In genomic region chr18:14978962-14979535, GRCh38 we compare ENCODE assay signal across 9 cellular contexts.
DNase-seq lines count a peak whose midpoint lies in the region; ATAC-seq and TF ChIP-seq lines count a peak whose summit lies in the region.
"Had no signal": no experiment of that assay in that cellular context is flagged by ENCODE, and none has a peak within 500 bp of the region (broad histone marks: within the 10 kb centered on the region; RNA-seq: fewer than 3 reads in every experiment).

No MANE protein-coding gene starts in this region.

- H3K9me3 Mint-ChIP-seq in activated T-cell treated with anti-CD3 and anti-CD28 coated beads, Interleukin-2, amount 50 U/mL, for 4 hours: no peaks in the 10 kb centered on the region

- in situ Hi-C loops in Panc1 (cut with HindIII; ENCODE audit: low pct_unique_long_range_greater_than_20kb, low sequenced_read_pairs): no loop called here

- H3K27me3 ChIP-seq in Panc1 (ENCODE audit: control insufficient read depth, insufficient read depth, low read length): no peaks in the 10 kb centered on the region

- BruUV-seq in Panc1 (replicated peaks; lab: Mats Ljungman, UMichigan): no TSS peak

- H3K4me3 ChIP-seq in Panc1 (ENCODE audit: low read depth in 2 of 2, low read length in 2 of 2): no peak overlapping the region
- no peak overlapping the region for H3K4me3 ChIP-seq in fibroblast of mammary gland (ENCODE audit: control insufficient read depth, low read depth, low read length)

- peaks cover 11% of the 10 kb centered on the region for H3K27me3 Mint-ChIP-seq in activated T-cell treated with anti-CD3 and anti-CD28 coated beads, Interleukin-2, amount 50 U/mL, for 4 hours (ENCODE audit: low read depth)

- no peak overlapping the region for H3K4me3 Mint-ChIP-seq in activated T-cell treated with anti-CD3 and anti-CD28 coated beads, Interleukin-2, amount 50 U/mL, for 4 hours

- no peaks in the 10 kb centered on the region for H3K9me3 ChIP-seq in Panc1 (ENCODE audit: control insufficient read depth, insufficient read depth, low read depth, low read length)

- intact Hi-C loops in Panc1 (cut with micrococcal nuclease; ENCODE audit: unreplicated experiment): no loop called here

- H3K36me3 Mint-ChIP-seq in activated T-cell treated with anti-CD3 and anti-CD28 coated beads, Interleukin-2, amount 50 U/mL, for 4 hours (ENCODE audit: insufficient read depth): no peaks in the 10 kb centered on the region

- no peaks in the 10 kb centered on the region for H3K36me3 ChIP-seq in Panc1 (ENCODE audit: control insufficient read depth, insufficient read depth, low read length)

- no peaks in the 10 kb centered on the region for H3K4me1 ChIP-seq in Panc1 (ENCODE audit: control insufficient read depth, insufficient read depth, low read length)

- POLR2A ChIA-PET in Panc1 (lab: Charles Lee): no interaction called here

- H3K27ac ChIP-seq in Panc1 (ENCODE audit: low read length): no peak overlapping the region

- CTCF ChIA-PET in Panc1 (lab: Charles Lee): interaction anchor here (0.5 kb wide), 1 partner anchor 399 kb away, joined by 3 read pairs; no protein-coding TSS in a partner anchor

- no peaks in the 10 kb centered on the region for H3K4me1 Mint-ChIP-seq in activated T-cell treated with anti-CD3 and anti-CD28 coated beads, Interleukin-2, amount 50 U/mL, for 4 hours (ENCODE audit: low read depth)

- TF ChIP-seq CTCF in Panc1 (IDR thresholded peaks at IDR 0.05): peak; percentile 75
- TF ChIP-seq CTCF in fibroblast of mammary gland (conservative IDR thresholded peaks at IDR 0.05; ENCODE audit: control insufficient read depth, insufficient read depth, low read depth, low read length): peak; percentile 17

- DNase-seq in activated T-cell treated with anti-CD3 and anti-CD28 coated beads for 48 hours (ENCODE audit: low read depth): peak; percentile 43
- no peak for DNase-seq in activated T-cell treated with anti-CD3 and anti-CD28 coated beads, Interleukin-2, amount 50 U/mL, for 4 hours
- DNase-seq in Panc1 (ENCODE audit: low read depth, low spot score): no peak
- DNase-seq in fibroblast of mammary gland (ENCODE audit: low read depth): peak; percentile 5
- peak; percentile 38 for DNase-seq in superior temporal gyrus (ENCODE audit: extremely low spot score)
- DNase-seq in NCI-H2029 treated with DMSO at 0.1 percent for 48 hours (lab: John Stamatoyannopoulos, UW): no peak
- no peak for DNase-seq in OCI-M2 (lab: John Stamatoyannopoulos, UW; ENCODE audit: unreplicated experiment)
- DNase-seq in SW480 (ENCODE audit: low spot score): no peak
- DNase-seq: NCI-H446 treated with DMSO at 0.1 percent for 48 hours had no signal

- ATAC-seq in activated T-cell treated with anti-CD3 and anti-CD28 coated beads, Interleukin-2, amount 50 U/mL, for 4 hours: no peak
- no peak for ATAC-seq in Panc1

Comparison
In these comparisons a context has a peak if more than half of its experiments do, and no peak if none do; other contexts are left out.
1. DNase-seq: peak in activated T-cell treated with anti-CD3 and anti-CD28 coated beads for 48 hours (single experiment), fibroblast of mammary gland (single experiment) and superior temporal gyrus (single experiment); none in activated T-cell treated with anti-CD3 and anti-CD28 coated beads, Interleukin-2, amount 50 U/mL, for 4 hours (single experiment), Panc1 (single experiment), NCI-H2029 treated with DMSO at 0.1 percent for 48 hours (single experiment), OCI-M2 (single experiment) and SW480 (single experiment).